19 cellular contexts compared by ENCODE assay signal in the genomic region with DNA sequence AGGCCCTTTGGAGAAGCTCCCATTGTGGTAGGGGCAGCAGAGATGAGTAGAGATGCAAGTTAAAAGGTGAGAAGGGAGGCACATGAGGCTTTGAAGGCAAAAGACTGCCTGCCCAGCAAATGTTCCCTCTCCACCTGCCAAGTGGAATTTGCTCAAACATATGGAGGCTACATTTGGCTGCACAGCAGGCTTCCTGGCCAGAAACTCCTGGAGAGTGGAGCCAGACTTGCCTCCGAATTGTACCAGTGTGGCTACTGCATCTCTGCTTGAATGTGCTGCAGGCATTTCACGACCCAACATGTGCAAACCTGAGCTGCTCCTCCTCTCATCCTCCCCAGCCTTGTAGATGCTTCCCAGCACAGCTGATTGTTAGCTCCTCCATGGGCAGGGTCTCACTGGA.
"Had no signal": no experiment of that assay in that cellular context is flagged by ENCODE, and none has a peak within 500 bp of the region (broad histone marks: within the 10 kb centered on the region; RNA-seq: fewer than 3 reads in every experiment).

No MANE protein-coding gene starts in this region.

- DNase-seq: activated CD4-positive, alpha-beta memory T cell treated with anti-CD3 and anti-CD28 coated beads for 36 hours; activated CD4-positive, alpha-beta T cell treated with anti-CD3 and anti-CD28 coated beads for 4 hours; activated naive CD4-positive, alpha-beta T cell treated with Interleukin-2 at 50 U/mL for 16 hours; activated naive CD8-positive, alpha-beta T cell treated with anti-CD3 and anti-CD28 coated beads, Interleukin-2, amount 10 ng/mL, durations not matched to agents 7 days and 5 days; activated T-cell treated with anti-CD3 and anti-CD28 coated beads, Interleukin-2, amount 50 U/mL, for 1 hour; colonic mucosa; endodermal cell; erythroblast; foreskin melanocyte; heart left ventricle; left ventricle myocardium inferior; mammary epithelial cell; pancreas; stimulated activated CD8-positive, alpha-beta memory T cell treated with anti-CD3 and anti-CD28 coated beads, Interleukin-4, amount 100 ng/mL, for 48 hours; stimulated activated naive CD8-positive, alpha-beta T cell treated with anti-CD3 and anti-CD28 coated beads, Interleukin-15, Interleukin-2, amounts not matched to agents 100 U/mL and 50 U/mL, for 24 hours had no signal

- H3K27me3 ChIP-seq: colonic mucosa, heart left ventricle, pancreas, tibial nerve had no signal

- H3K4me1 ChIP-seq: colonic mucosa, heart left ventricle, left ventricle myocardium inferior, pancreas, tibial nerve had no signal

- H3K36me3 Mint-ChIP-seq: activated CD4-positive, alpha-beta memory T cell treated with anti-CD3 and anti-CD28 coated beads for 36 hours; activated naive CD8-positive, alpha-beta T cell treated with anti-CD3 and anti-CD28 coated beads, Interleukin-2, amount 10 ng/mL, durations not matched to agents 7 days and 5 days; WTC11 had no signal

- H3K27ac Mint-ChIP-seq: activated CD4-positive, alpha-beta memory T cell treated with anti-CD3 and anti-CD28 coated beads for 36 hours; activated naive CD8-positive, alpha-beta T cell treated with anti-CD3 and anti-CD28 coated beads, Interleukin-2, amount 10 ng/mL, durations not matched to agents 7 days and 5 days; activated T-helper 2 cell treated with anti-CD3 and anti-CD28 coated beads, Interferon-gamma antibody, Interleukin-2, Interleukin-4, amounts not matched to agents 10 μg/mL and 5 μg/mL and 100 μg/mL, durations not matched to agents 14 hours and 24 hours and 36 hours; endodermal cell; T-helper 2 cell treated with Interferon-gamma antibody and Interleukin-4, amounts not matched to agents 5 μg/mL and 100 μg/mL, for 36 hours; WTC11 had no signal

- H3K4me1 Mint-ChIP-seq: activated naive CD8-positive, alpha-beta T cell treated with anti-CD3 and anti-CD28 coated beads, Interleukin-2, amount 10 ng/mL, durations not matched to agents 7 days and 5 days; endodermal cell; WTC11 had no signal

- H3K9me3 Mint-ChIP-seq: activated CD4-positive, alpha-beta memory T cell treated with anti-CD3 and anti-CD28 coated beads for 36 hours; activated naive CD8-positive, alpha-beta T cell treated with anti-CD3 and anti-CD28 coated beads, Interleukin-2, amount 10 ng/mL, durations not matched to agents 7 days and 5 days; activated T-helper 2 cell treated with anti-CD3 and anti-CD28 coated beads, Interferon-gamma antibody, Interleukin-2, Interleukin-4, amounts not matched to agents 10 μg/mL and 5 μg/mL and 100 μg/mL, durations not matched to agents 14 hours and 24 hours and 36 hours; endodermal cell; T-helper 2 cell treated with Interferon-gamma antibody and Interleukin-4, amounts not matched to agents 5 μg/mL and 100 μg/mL, for 36 hours had no signal

- H3K4me3 ChIP-seq: colonic mucosa, heart left ventricle, left ventricle myocardium inferior, pancreas, tibial nerve had no signal

- H3K27ac ChIP-seq: colonic mucosa, heart left ventricle, left ventricle myocardium inferior, pancreas, tibial nerve had no signal

- ATAC-seq: heart left ventricle; pancreas; stimulated activated naive CD8-positive, alpha-beta T cell treated with anti-CD3 and anti-CD28 coated beads, Interleukin-15, Interleukin-2, amounts not matched to agents 100 U/mL and 50 U/mL, for 24 hours; WTC11 had no signal

- H3K4me3 Mint-ChIP-seq: activated CD4-positive, alpha-beta memory T cell treated with anti-CD3 and anti-CD28 coated beads for 36 hours; activated naive CD8-positive, alpha-beta T cell treated with anti-CD3 and anti-CD28 coated beads, Interleukin-2, amount 10 ng/mL, durations not matched to agents 7 days and 5 days; endodermal cell; T-helper 2 cell treated with Interferon-gamma antibody and Interleukin-4, amounts not matched to agents 5 μg/mL and 100 μg/mL, for 36 hours; WTC11 had no signal

- H3K36me3 ChIP-seq: colonic mucosa, heart left ventricle, left ventricle myocardium inferior, pancreas, tibial nerve had no signal
